In the genomic region with DNA sequence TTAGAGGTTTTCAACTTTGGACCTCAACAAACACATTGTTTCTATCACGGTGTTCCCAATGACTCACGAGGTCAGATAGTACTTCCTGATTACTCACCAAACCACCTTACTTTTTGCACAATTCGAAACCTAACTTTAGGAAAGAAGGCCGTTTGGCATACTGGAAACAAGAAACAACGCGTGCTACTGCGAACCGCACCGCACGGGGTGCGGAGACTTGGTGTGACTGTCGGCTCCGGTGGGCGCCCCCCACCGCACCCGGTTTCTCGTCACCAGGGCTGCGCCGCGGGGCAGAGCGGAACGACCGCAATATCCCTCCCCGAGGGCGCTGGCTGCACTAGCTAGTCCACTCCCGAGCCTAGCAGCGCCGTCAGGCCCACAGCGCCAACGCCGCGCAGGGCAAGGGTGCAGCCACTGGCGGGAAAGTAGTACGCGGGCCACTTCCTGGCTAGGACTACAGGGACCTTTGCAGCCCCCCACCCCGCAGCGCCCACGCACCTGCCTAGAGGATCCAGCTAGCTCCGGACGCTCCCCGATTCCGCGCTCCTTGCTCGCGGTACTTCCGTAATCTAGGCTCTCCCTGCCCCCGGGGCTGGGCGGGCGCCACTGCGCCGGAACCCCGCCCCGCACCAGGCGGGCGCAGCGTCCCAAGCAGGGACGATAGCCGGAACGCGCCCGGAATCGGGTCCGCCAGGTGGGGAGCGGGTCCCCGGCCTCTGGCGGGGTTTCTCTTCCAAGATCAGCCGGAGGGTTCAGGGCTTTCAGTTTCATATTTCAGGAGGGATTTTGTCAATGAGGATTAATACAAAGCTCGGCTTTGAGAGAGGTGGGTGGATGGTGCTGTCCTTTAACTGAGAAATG, we compare ENCODE assay signal across 1 cellular context.
TF ChIP-seq lines count a peak whose summit lies in the region.

Gene PARP4, minus strand, starts transcription at position 571 of the 861 bp plus-strand sequence. CDS start 9,002 bp downstream, outside the sequence.

TF ChIP-seq in K562, 482 proteins besides CTCF, POLR2A, EP300 and RAD21 (continued from another document and continues in another):
- TF ChIP-seq MTA3 (IDR thresholded peaks at IDR 0.05; ENCODE audit: borderline replicate concordance) (peak; percentile 61; the same call in 1 of the 2 replicates), HNRNPL (IDR thresholded peaks at IDR 0.05; ENCODE audit: low read depth, low read length) (peak; percentile 73; the same call in 1 of the 2 replicates), ZNF311 (CRISPR knock-in tag; IDR thresholded peaks at IDR 0.05) (no peak), ZNF77 (CRISPR knock-in tag; IDR thresholded peaks at IDR 0.05) (no peak), ZNF3 (CRISPR knock-in tag; IDR thresholded peaks at IDR 0.05) (no peak), CBX8 (IDR thresholded peaks at IDR 0.05; ENCODE audit: borderline replicate concordance, extremely low read depth, low read depth, low read length, poor library complexity, severe bottlenecking) (no peak), RB1 (IDR thresholded peaks at IDR 0.05; ENCODE audit: low read depth) (peak; percentile 52), ZNF316 (IDR thresholded peaks at IDR 0.05) (no peak), ELF2 (CRISPR knock-in tag; IDR thresholded peaks at IDR 0.05) (peak; percentile 80), CREB3 (tag; conservative IDR thresholded peaks at IDR 0.05; ENCODE audit: low read depth) (no peak), CREM (IDR thresholded peaks at IDR 0.05; ENCODE audit: low read depth) (peak; percentile 93), MAX (CRISPR knock-in tag; IDR thresholded peaks at IDR 0.05) (peak; percentile 61; the same call in 1 of the 2 replicates), ZNF511 (CRISPR knock-in tag; IDR thresholded peaks at IDR 0.05) (peak; percentile 59; the same call in 1 of the 2 replicates), GATAD2B (IDR thresholded peaks at IDR 0.05; ENCODE audit: borderline replicate concordance) (peak; percentile 22; the same call in 1 of the 2 replicates), ASH1L (IDR thresholded peaks at IDR 0.05; ENCODE audit: borderline replicate concordance, low read depth, partially characterized antibody) (no peak), KLF1 (tag; IDR thresholded peaks at IDR 0.05) (0 out of 2 replicates have a peak, but pooled peaks have one; percentile 19), CTBP1 (IDR thresholded peaks at IDR 0.05; ENCODE audit: borderline replicate concordance) (peak; percentile 57; the same call in 1 of the 2 replicates), ELF1 (tag; IDR thresholded peaks at IDR 0.05) (peak; percentile 87), SP1 (CRISPR knock-in tag; IDR thresholded peaks at IDR 0.05) (peak; percentile 16; the same call in 1 of the 2 replicates), SREBF1 (IDR thresholded peaks at IDR 0.05; ENCODE audit: borderline replicate concordance, low read depth, low read length) (no peak), TAF1 (IDR thresholded peaks at IDR 0.05; ENCODE audit: control insufficient read depth, extremely low read depth, insufficient read depth, low read length, severe bottlenecking) (peak; percentile 53), TFAP4 (CRISPR knock-in tag; IDR thresholded peaks at IDR 0.05; ENCODE audit: borderline replicate concordance) (peak; percentile 55; the same call in 1 of the 2 replicates), XRCC4 (IDR thresholded peaks at IDR 0.05; ENCODE audit: extremely low read depth, insufficient read depth, insufficient read length) (no peak), RAD51 (IDR thresholded peaks at IDR 0.05; ENCODE audit: borderline replicate concordance, low read depth) (no peak), MYC (IDR thresholded peaks at IDR 0.05; ENCODE audit: low read depth, low read length) (peak; percentile 12; the same call in 1 of the 2 replicates), MYC (CRISPR knock-in tag; IDR thresholded peaks at IDR 0.05; ENCODE audit: borderline replicate concordance, low read depth) (peak; percentile 67; the same call in 1 of the 2 replicates), ZNF24 (IDR thresholded peaks at IDR 0.05) (peak; percentile 31; the same call in 1 of the 2 replicates), HCFC1 (IDR thresholded peaks at IDR 0.05; ENCODE audit: low read depth, low read length) (peak; percentile 31; the same call in 1 of the 2 replicates), NRF1 (conservative IDR thresholded peaks at IDR 0.05 in 1 of 2, IDR thresholded peaks at IDR 0.05 in 1 of 2) (peak; percentile 85 to 86), CBFA2T3 (IDR thresholded peaks at IDR 0.05) (0 out of 2 replicates have a peak, but pooled peaks have one; percentile 14), ZBTB1 (CRISPR knock-in tag; IDR thresholded peaks at IDR 0.05; ENCODE audit: borderline replicate concordance, low read depth) (peak; percentile 80)
- TF ChIP-seq, protein P1, sequence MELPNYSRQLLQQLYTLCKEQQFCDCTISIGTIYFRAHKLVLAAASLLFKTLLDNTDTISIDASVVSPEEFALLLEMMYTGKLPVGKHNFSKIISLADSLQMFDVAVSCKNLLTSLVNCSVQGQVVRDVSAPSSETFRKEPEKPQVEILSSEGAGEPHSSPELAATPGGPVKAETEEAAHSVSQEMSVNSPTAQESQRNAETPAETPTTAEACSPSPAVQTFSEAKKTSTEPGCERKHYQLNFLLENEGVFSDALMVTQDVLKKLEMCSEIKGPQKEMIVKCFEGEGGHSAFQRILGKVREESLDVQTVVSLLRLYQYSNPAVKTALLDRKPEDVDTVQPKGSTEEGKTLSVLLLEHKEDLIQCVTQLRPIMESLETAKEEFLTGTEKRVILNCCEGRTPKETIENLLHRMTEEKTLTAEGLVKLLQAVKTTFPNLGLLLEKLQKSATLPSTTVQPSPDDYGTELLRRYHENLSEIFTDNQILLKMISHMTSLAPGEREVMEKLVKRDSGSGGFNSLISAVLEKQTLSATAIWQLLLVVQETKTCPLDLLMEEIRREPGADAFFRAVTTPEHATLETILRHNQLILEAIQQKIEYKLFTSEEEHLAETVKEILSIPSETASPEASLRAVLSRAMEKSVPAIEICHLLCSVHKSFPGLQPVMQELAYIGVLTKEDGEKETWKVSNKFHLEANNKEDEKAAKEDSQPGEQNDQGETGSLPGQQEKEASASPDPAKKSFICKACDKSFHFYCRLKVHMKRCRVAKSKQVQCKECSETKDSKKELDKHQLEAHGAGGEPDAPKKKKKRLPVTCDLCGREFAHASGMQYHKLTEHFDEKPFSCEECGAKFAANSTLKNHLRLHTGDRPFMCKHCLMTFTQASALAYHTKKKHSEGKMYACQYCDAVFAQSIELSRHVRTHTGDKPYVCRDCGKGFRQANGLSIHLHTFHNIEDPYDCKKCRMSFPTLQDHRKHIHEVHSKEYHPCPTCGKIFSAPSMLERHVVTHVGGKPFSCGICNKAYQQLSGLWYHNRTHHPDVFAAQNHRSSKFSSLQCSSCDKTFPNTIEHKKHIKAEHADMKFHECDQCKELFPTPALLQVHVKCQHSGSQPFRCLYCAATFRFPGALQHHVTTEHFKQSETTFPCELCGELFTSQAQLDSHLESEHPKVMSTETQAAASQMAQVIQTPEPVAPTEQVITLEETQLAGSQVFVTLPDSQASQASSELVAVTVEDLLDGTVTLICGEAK (IDR thresholded peaks at IDR 0.05) = peak; percentile 85
- TF ChIP-seq, protein P1 (CRISPR knock-in tag; IDR thresholded peaks at IDR 0.05) = no peak
- TF ChIP-seq, protein P2, sequence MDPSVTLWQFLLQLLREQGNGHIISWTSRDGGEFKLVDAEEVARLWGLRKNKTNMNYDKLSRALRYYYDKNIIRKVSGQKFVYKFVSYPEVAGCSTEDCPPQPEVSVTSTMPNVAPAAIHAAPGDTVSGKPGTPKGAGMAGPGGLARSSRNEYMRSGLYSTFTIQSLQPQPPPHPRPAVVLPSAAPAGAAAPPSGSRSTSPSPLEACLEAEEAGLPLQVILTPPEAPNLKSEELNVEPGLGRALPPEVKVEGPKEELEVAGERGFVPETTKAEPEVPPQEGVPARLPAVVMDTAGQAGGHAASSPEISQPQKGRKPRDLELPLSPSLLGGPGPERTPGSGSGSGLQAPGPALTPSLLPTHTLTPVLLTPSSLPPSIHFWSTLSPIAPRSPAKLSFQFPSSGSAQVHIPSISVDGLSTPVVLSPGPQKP (CRISPR knock-in tag; IDR thresholded peaks at IDR 0.05) = no peak
- TF ChIP-seq, protein P3, sequence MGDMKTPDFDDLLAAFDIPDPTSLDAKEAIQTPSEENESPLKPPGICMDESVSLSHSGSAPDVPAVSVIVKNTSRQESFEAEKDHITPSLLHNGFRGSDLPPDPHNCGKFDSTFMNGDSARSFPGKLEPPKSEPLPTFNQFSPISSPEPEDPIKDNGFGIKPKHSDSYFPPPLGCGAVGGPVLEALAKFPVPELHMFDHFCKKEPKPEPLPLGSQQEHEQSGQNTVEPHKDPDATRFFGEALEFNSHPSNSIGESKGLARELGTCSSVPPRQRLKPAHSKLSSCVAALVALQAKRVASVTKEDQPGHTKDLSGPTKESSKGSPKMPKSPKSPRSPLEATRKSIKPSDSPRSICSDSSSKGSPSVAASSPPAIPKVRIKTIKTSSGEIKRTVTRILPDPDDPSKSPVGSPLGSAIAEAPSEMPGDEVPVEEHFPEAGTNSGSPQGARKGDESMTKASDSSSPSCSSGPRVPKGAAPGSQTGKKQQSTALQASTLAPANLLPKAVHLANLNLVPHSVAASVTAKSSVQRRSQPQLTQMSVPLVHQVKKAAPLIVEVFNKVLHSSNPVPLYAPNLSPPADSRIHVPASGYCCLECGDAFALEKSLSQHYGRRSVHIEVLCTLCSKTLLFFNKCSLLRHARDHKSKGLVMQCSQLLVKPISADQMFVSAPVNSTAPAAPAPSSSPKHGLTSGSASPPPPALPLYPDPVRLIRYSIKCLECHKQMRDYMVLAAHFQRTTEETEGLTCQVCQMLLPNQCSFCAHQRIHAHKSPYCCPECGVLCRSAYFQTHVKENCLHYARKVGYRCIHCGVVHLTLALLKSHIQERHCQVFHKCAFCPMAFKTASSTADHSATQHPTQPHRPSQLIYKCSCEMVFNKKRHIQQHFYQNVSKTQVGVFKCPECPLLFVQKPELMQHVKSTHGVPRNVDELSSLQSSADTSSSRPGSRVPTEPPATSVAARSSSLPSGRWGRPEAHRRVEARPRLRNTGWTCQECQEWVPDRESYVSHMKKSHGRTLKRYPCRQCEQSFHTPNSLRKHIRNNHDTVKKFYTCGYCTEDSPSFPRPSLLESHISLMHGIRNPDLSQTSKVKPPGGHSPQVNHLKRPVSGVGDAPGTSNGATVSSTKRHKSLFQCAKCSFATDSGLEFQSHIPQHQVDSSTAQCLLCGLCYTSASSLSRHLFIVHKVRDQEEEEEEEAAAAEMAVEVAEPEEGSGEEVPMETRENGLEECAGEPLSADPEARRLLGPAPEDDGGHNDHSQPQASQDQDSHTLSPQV (IDR thresholded peaks at IDR 0.05) = 0 out of 2 replicates have a peak, but pooled peaks have one; percentile 39
- TF ChIP-seq, protein P4, sequence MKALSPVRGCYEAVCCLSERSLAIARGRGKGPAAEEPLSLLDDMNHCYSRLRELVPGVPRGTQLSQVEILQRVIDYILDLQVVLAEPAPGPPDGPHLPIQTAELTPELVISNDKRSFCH (CRISPR knock-in tag; IDR thresholded peaks at IDR 0.05) = no peak
- TF ChIP-seq, protein P4 (tag; IDR thresholded peaks at IDR 0.05) = 0 out of 2 replicates have a peak, but pooled peaks have one; percentile 11
